19 cellular contexts compared by ENCODE assay signal in genomic region chr19:30968841-30969399, GRCh38.
DNase-seq lines count a peak whose midpoint lies in the region; ATAC-seq, FAIRE-seq and TF ChIP-seq lines count a peak whose summit lies in the region.
"Had no signal": no experiment of that assay in that cellular context is flagged by ENCODE, and none has a peak within 500 bp of the region (broad histone marks: within the 10 kb centered on the region; RNA-seq: fewer than 3 reads in every experiment).

No MANE protein-coding gene starts in this region.

- H3K4me3 ChIP-seq in LNCaP clone FGC (ENCODE audit: low read depth, low read length): no peak overlapping the region
- H3K4me3 ChIP-seq in mucosa of descending colon: no peak overlapping the region
- H3K4me3 ChIP-seq: A549; BLaER1 treated with 17β-estradiol and CSF1 and Interleukin-3, amounts not matched to agents 10 nM and 100 nM had no signal

- peak; percentile 78 for FAIRE-seq in colon (lab: Jason Lieb, UNC)
- FAIRE-seq: D721Med, G401.6, GM12891, GM19239 had no signal

- no peaks in the 10 kb centered on the region for H3K9me3 ChIP-seq in mucosa of descending colon
- H3K9me3 ChIP-seq: Caco-2 had no signal

- peak; percentile 73 for ATAC-seq in mucosa of descending colon
- ATAC-seq: CD8-positive, alpha-beta T cell had no signal

- TF ChIP-seq CTCF in LNCaP clone FGC (IDR thresholded peaks at IDR 0.05; ENCODE audit: control insufficient read depth, extremely low read depth, insufficient read depth) (no peak), mucosa of descending colon (IDR thresholded peaks at IDR 0.05) (no peak)

- DNase-seq in LNCaP clone FGC (ENCODE audit: low read depth): peak; percentile 47
- peak in 1 of 3 donors; percentile 21 for DNase-seq in mucosa of descending colon
- no peak for DNase-seq in NK-92 treated with Interleukin-12 subunit alpha and Interleukin-12 subunit beta, amount 100 ng/mL, for 24 hours (lab: John Stamatoyannopoulos, UW)
- no peak for DNase-seq in AG08396 (ENCODE audit: low spot score)
- DNase-seq: ACHN; AML-193; Calu3; CD4-positive, alpha-beta T cell; CD8-positive, alpha-beta T cell; DMS79 treated with DMSO at 0.1 percent for 48 hours; GF-D8 had no signal

- peaks cover 10% of the 10 kb centered on the region for H3K4me1 ChIP-seq in mucosa of descending colon (ENCODE audit: low read depth)
- H3K4me1 ChIP-seq: A549; BLaER1 treated with 17β-estradiol and CSF1 and Interleukin-3, amounts not matched to agents 10 nM and 100 nM; Caco-2 had no signal

- no peaks in the 10 kb centered on the region for H3K36me3 ChIP-seq in mucosa of descending colon (ENCODE audit: low read depth)
- H3K36me3 ChIP-seq: BLaER1 treated with 17β-estradiol and CSF1 and Interleukin-3, amounts not matched to agents 10 nM and 100 nM had no signal

- intact Hi-C loops in mucosa of descending colon (cut with DNase I, micrococcal nuclease): no loop called here
